ENCODE assay signal across 14 cellular contexts in genomic region chr15:68635142-68635541, GRCh38. TPM values are rescaled to one million over a fixed set of nuclear protein-coding genes. Genes with fewer than 3 reads are reported as not detected.
DNase-seq lines count a peak whose midpoint lies in the region; TF ChIP-seq lines count a peak whose summit lies in the region.
"Had no signal": no experiment of that assay in that cellular context is flagged by ENCODE, and none has a peak within 500 bp of the region (broad histone marks: within the 10 kb centered on the region; RNA-seq: fewer than 3 reads in every experiment).

No MANE protein-coding gene starts in this region.

- H3K4me1 ChIP-seq in mesenchymal stem cell (ENCODE audit: control insufficient read depth, insufficient read depth, low read depth, low read length): peaks cover 35% of the 10 kb centered on the region
- peaks cover 21 to 27% of the 10 kb centered on the region in 2 donors for H3K4me1 ChIP-seq in uterus

- no peak overlapping the region for H3K14ac ChIP-seq in mesenchymal stem cell (ENCODE audit: low read length in 2 of 2)

- no peak overlapping the region for H2AFZ ChIP-seq in mesenchymal stem cell (ENCODE audit: low read depth, low read length)

- H3K9me3 ChIP-seq in mesenchymal stem cell (ENCODE audit: control insufficient read depth, low read length) (no peaks in the 10 kb centered on the region), uterus (no peaks in the 10 kb centered on the region)
- H3K9me3 ChIP-seq: suprapubic skin had no signal

- no peak overlapping the region for H3K27ac ChIP-seq in mesenchymal stem cell (ENCODE audit: low read length, poor library complexity, severe bottlenecking)
- H3K27ac ChIP-seq in uterus: peak overlapping the region; percentile 71
- H3K27ac ChIP-seq: suprapubic skin had no signal

- H3K23ac ChIP-seq in mesenchymal stem cell (ENCODE audit: low read length in 2 of 2): no peak overlapping the region

- no peak overlapping the region for H3K18ac ChIP-seq in mesenchymal stem cell (ENCODE audit: low read depth in 1 of 2, low read length in 2 of 2)

- intact Hi-C loops in uterus (cut with DNase I; ENCODE audit: low total_unique reads): no loop called here

- no peak overlapping the region for H3K4ac ChIP-seq in mesenchymal stem cell (ENCODE audit: low read depth in 1 of 2, low read length in 2 of 2)

- H2BK15ac ChIP-seq in mesenchymal stem cell (ENCODE audit: low read depth, poor library complexity, severe bottlenecking): no peak overlapping the region

- no peak overlapping the region for H2BK120ac ChIP-seq in mesenchymal stem cell (ENCODE audit: low read depth, low read length)

- WGBS in mesenchymal stem cell: 100% methylated on average over 2 of the region's 2 CpGs

- no peak for TF ChIP-seq CTCF in uterus (IDR thresholded peaks at IDR 0.05)

- H2BK12ac ChIP-seq in mesenchymal stem cell (ENCODE audit: low read length in 2 of 2): no peak overlapping the region

- H3K4me2 ChIP-seq in mesenchymal stem cell (ENCODE audit: low read length, poor library complexity, severe bottlenecking): no peak overlapping the region

- no peak overlapping the region for H2BK5ac ChIP-seq in mesenchymal stem cell (ENCODE audit: low read depth, low read length, poor library complexity, severe bottlenecking)

- H3K79me1 ChIP-seq in mesenchymal stem cell (replicated peaks; ENCODE audit: low read length, poor library complexity, severe bottlenecking): peaks cover 54% of the 10 kb centered on the region

- peak overlapping the region; percentile 16 for H4K8ac ChIP-seq in mesenchymal stem cell (ENCODE audit: low read length)

- DNase-seq in DMS79 treated with DMSO at 0.1 percent for 48 hours (lab: John Stamatoyannopoulos, UW) (peak; percentile 7), DMS79 (lab: John Stamatoyannopoulos, UW) (no peak), cerebellar nuclear complex (lab: John Stamatoyannopoulos, UW) (peak; percentile 98 to 99), mesenchymal stem cell (no peak), uterus (peak in 1 of 2 donors; percentile 40), iPS-NIHi11 (ENCODE audit: low spot score) (no peak)
- no peak for DNase-seq in activated naive CD4-positive, alpha-beta T cell treated with anti-CD3 and anti-CD28 coated beads, Interleukin-2, amount 50 U/mL, for 16 hours
- no peak for DNase-seq in activated CD4-positive, alpha-beta T cell treated with anti-CD3 and anti-CD28 coated beads, Interleukin-2, amount 50 U/mL, for 1 hour
- DNase-seq: activated T-cell treated with anti-CD3 and anti-CD28 coated beads for 4 hours; kidney glomerular epithelial cell; naive thymus-derived CD8-positive, alpha-beta T cell; NCI-H146; small intestine had no signal

- H3K36me3 ChIP-seq in mesenchymal stem cell (ENCODE audit: control insufficient read depth in 1 of 2, insufficient read depth in 2 of 2, low read depth in 1 of 2, low read length in 2 of 2) (peaks cover 0 to 10% of the 10 kb centered on the region in 2 experiments), uterus (no peaks in the 10 kb centered on the region)
- H3K36me3 ChIP-seq: suprapubic skin had no signal

- H3K27me3 ChIP-seq in mesenchymal stem cell (ENCODE audit: control insufficient read depth in 1 of 2, insufficient read depth in 1 of 2, low read length in 2 of 2): no peaks in the 10 kb centered on the region
- no peaks in the 10 kb centered on the region for H3K27me3 ChIP-seq in uterus
- H3K27me3 ChIP-seq: suprapubic skin had no signal

- peak overlapping the region; percentile 62 for H3K9ac ChIP-seq in mesenchymal stem cell (ENCODE audit: low read length)

- H3K4me3 ChIP-seq in mesenchymal stem cell (ENCODE audit: insufficient read depth in 1 of 2, low read depth in 1 of 2, low read length in 2 of 2): peak overlapping the region in 1 of 2 experiments; percentile 47
- H3K4me3 ChIP-seq in uterus: no peak overlapping the region
- H3K4me3 ChIP-seq: suprapubic skin had no signal

- TF ChIP-seq POLR2A in uterus (IDR thresholded peaks at IDR 0.05): no peak

- no peak overlapping the region for H2AK5ac ChIP-seq in mesenchymal stem cell (ENCODE audit: low read length, severe bottlenecking)

- peak overlapping the region; percentile 7 for H4K91ac ChIP-seq in mesenchymal stem cell (ENCODE audit: low read length)

RNA-seq across cellular contexts. Expression of gene CORO2B, which starts 56.3 kb away (rescaled TPM):
- 6.0 TPM for polyA plus RNA-seq in mesenchymal stem cell (2013, experiment 1 of 2)
- 6.3 TPM for polyA plus RNA-seq in mesenchymal stem cell (2013, experiment 2 of 2)
- total RNA-seq in uterus: 10 to 100 TPM in 1 of 4 donors, 1 to 10 TPM in 3; 1.3 to 18.2 (median 7.0) TPM
- polyA plus RNA-seq: naive thymus-derived CD8-positive, alpha-beta T cell had no signal

Comparison
In these comparisons a context has a peak if more than half of its experiments do, and no peak if none do; other contexts are left out.
1. DNase-seq: peak in DMS79 treated with DMSO at 0.1 percent for 48 hours (single experiment) and cerebellar nuclear complex (2 of 2); none in DMS79 (single experiment), mesenchymal stem cell (single experiment), activated naive CD4-positive, alpha-beta T cell treated with anti-CD3 and anti-CD28 coated beads, Interleukin-2, amount 50 U/mL, for 16 hours (single experiment), iPS-NIHi11 (single experiment) and activated CD4-positive, alpha-beta T cell treated with anti-CD3 and anti-CD28 coated beads, Interleukin-2, amount 50 U/mL, for 1 hour (single experiment).